14 cellular contexts compared by ENCODE assay signal in genomic region chr4:87029356-87029755, GRCh38.
DNase-seq lines count a peak whose midpoint lies in the region; ATAC-seq and TF ChIP-seq lines count a peak whose summit lies in the region.
"Had no signal": no experiment of that assay in that cellular context is flagged by ENCODE, and none has a peak within 500 bp of the region (broad histone marks: within the 10 kb centered on the region; RNA-seq: fewer than 3 reads in every experiment).

No MANE protein-coding gene starts in this region.

- peak overlapping the region; percentile 43 for H3K27ac Mint-ChIP-seq in nephron progenitor cell
- H3K27ac Mint-ChIP-seq in stimulated activated effector memory CD8-positive, alpha-beta T cell treated with anti-CD3 and anti-CD28 coated beads, Interleukin-12 subunit alpha, Interleukin-12 subunit beta, amount 100 ng/mL, for 72 hours: no peak overlapping the region
- no peak overlapping the region for H3K27ac Mint-ChIP-seq in natural killer cell

- H3K4me1 Mint-ChIP-seq in nephron progenitor cell: peaks cover 30% of the 10 kb centered on the region
- H3K4me1 Mint-ChIP-seq in stimulated activated effector memory CD8-positive, alpha-beta T cell treated with anti-CD3 and anti-CD28 coated beads, Interleukin-12 subunit alpha, Interleukin-12 subunit beta, amount 100 ng/mL, for 72 hours: peaks cover 33% of the 10 kb centered on the region
- H3K4me1 Mint-ChIP-seq in natural killer cell: peaks cover 25 to 31% of the 10 kb centered on the region in 2 donors

- H3K27me3 Mint-ChIP-seq in nephron progenitor cell (ENCODE audit: low read depth, poor library complexity) (no peaks in the 10 kb centered on the region), natural killer cell (ENCODE audit: low read depth in 2 of 2) (no peaks in the 10 kb centered on the region)

- no peaks in the 10 kb centered on the region for H3K9me3 ChIP-seq in ascending aorta
- H3K9me3 ChIP-seq in cardiac muscle cell (ENCODE audit: low read depth): no peaks in the 10 kb centered on the region
- no peaks in the 10 kb centered on the region for H3K9me3 ChIP-seq in testis

- TF ChIP-seq CTCF in ascending aorta (IDR thresholded peaks at IDR 0.05) (no peak), cardiac muscle cell (IDR thresholded peaks at IDR 0.05; ENCODE audit: low read depth, low read length) (no peak), nephron progenitor cell (IDR thresholded peaks at IDR 0.05) (no peak), testis (IDR thresholded peaks at IDR 0.05) (no peak), natural killer cell (IDR thresholded peaks at IDR 0.05) (no peak)

- no peaks in the 10 kb centered on the region for H3K36me3 ChIP-seq in ascending aorta
- H3K36me3 ChIP-seq in cardiac muscle cell: no peaks in the 10 kb centered on the region
- H3K36me3 ChIP-seq in testis (ENCODE audit: low read depth, missing control alignments): no peaks in the 10 kb centered on the region

- ATAC-seq in stimulated activated effector memory CD8-positive, alpha-beta T cell treated with anti-CD3 and anti-CD28 coated beads, Interleukin-12 subunit alpha, Interleukin-12 subunit beta, amount 100 ng/mL, for 72 hours: no peak
- ATAC-seq in natural killer cell: no peak
- ATAC-seq: stimulated activated naive CD8-positive, alpha-beta T cell treated with anti-CD3 and anti-CD28 coated beads, Interleukin-15, Interleukin-2, amounts not matched to agents 100 U/mL and 50 U/mL, for 24 hours had no signal

- H3K4me1 ChIP-seq in ascending aorta: peaks cover 16 to 61% of the 10 kb centered on the region in 2 donors
- H3K4me1 ChIP-seq in cardiac muscle cell (ENCODE audit: low read depth): peaks cover 64% of the 10 kb centered on the region
- peaks cover 84% of the 10 kb centered on the region for H3K4me1 ChIP-seq in testis

- intact Hi-C loops in ascending aorta (cut with DNase I): loop anchor here (2.0 kb wide), 1 partner anchor 15 kb away; no protein-coding TSS in a partner anchor
- intact Hi-C loops in testis (cut with DNase I; ENCODE audit: low total_unique reads): no loop called here
- intact Hi-C loops in natural killer cell (cut with micrococcal nuclease): no loop called here

- TF ChIP-seq POLR2A in testis (IDR thresholded peaks at IDR 0.05): no peak

- no peak overlapping the region for H3K4me3 Mint-ChIP-seq in nephron progenitor cell
- no peak overlapping the region for H3K4me3 Mint-ChIP-seq in stimulated activated effector memory CD8-positive, alpha-beta T cell treated with anti-CD3 and anti-CD28 coated beads, Interleukin-12 subunit alpha, Interleukin-12 subunit beta, amount 100 ng/mL, for 72 hours
- no peak overlapping the region for H3K4me3 Mint-ChIP-seq in natural killer cell

- H3K36me3 Mint-ChIP-seq in nephron progenitor cell (ENCODE audit: low read depth) (peaks cover 4% of the 10 kb centered on the region), natural killer cell (no peaks in the 10 kb centered on the region)
- no peaks in the 10 kb centered on the region for H3K36me3 Mint-ChIP-seq in stimulated activated effector memory CD8-positive, alpha-beta T cell treated with anti-CD3 and anti-CD28 coated beads, Interleukin-12 subunit alpha, Interleukin-12 subunit beta, amount 100 ng/mL, for 72 hours

- peak overlapping the region in 1 of 2 donors; percentile 8 for H3K4me3 ChIP-seq in ascending aorta
- no peak overlapping the region for H3K4me3 ChIP-seq in cardiac muscle cell
- no peak overlapping the region for H3K4me3 ChIP-seq in testis

- no peaks in the 10 kb centered on the region for H3K9me3 Mint-ChIP-seq in nephron progenitor cell
- no peaks in the 10 kb centered on the region for H3K9me3 Mint-ChIP-seq in stimulated activated effector memory CD8-positive, alpha-beta T cell treated with anti-CD3 and anti-CD28 coated beads, Interleukin-12 subunit alpha, Interleukin-12 subunit beta, amount 100 ng/mL, for 72 hours
- no peaks in the 10 kb centered on the region for H3K9me3 Mint-ChIP-seq in natural killer cell

- DNase-seq in ascending aorta (ENCODE audit: low spot score in 2 of 2) (peak in 1 of 2 donors; percentile 77), cardiac muscle cell (ENCODE audit: low read depth in 1 of 2, low spot score in 1 of 2) (no peak), nephron progenitor cell (no peak), testis (peak; percentile 72), kidney glomerular epithelial cell (lab: John Stamatoyannopoulos, UW) (no peak), GM19238 (ENCODE audit: insufficient read length, low spot score) (no peak), natural killer cell (no peak)
- DNase-seq in stimulated activated effector memory CD8-positive, alpha-beta T cell treated with anti-CD3 and anti-CD28 coated beads, Interleukin-12 subunit alpha, Interleukin-12 subunit beta, amount 100 ng/mL, for 72 hours (ENCODE audit: low spot score in 2 of 2): no peak
- DNase-seq: activated CD4-positive, alpha-beta T cell treated with anti-CD3 and anti-CD28 coated beads, Interleukin-2, amount 50 U/mL, for 4 hours; aorta; GOT3; NCI-H1417 treated with DMSO at 0.1 percent for 48 hours; NCI-H226; stimulated activated naive CD8-positive, alpha-beta T cell treated with anti-CD3 and anti-CD28 coated beads, Interleukin-15, Interleukin-2, amounts not matched to agents 100 U/mL and 50 U/mL, for 24 hours had no signal

- peak overlapping the region; percentile 48 to 61 for H3K27ac ChIP-seq in ascending aorta
- peak overlapping the region; percentile 28 for H3K27ac ChIP-seq in cardiac muscle cell
- peak overlapping the region; percentile 81 to 89 for H3K27ac ChIP-seq in testis

- H3K27me3 ChIP-seq in ascending aorta (no peaks in the 10 kb centered on the region), cardiac muscle cell (no peaks in the 10 kb centered on the region), testis (no peaks in the 10 kb centered on the region)

- 23 to 48% methylated on average over 5 of the region's 5 CpGs for WGBS in testis, 2 donors

Comparison
In these comparisons a context has a peak if more than half of its experiments do, and no peak if none do; other contexts are left out.
1. H3K27ac ChIP-seq: peak in every context shown above with its lines; median percentile 85 in testis; 54 in ascending aorta; 28 in cardiac muscle cell.